Comparison of ENCODE assay signal across 8 cellular contexts in the genomic region with DNA sequence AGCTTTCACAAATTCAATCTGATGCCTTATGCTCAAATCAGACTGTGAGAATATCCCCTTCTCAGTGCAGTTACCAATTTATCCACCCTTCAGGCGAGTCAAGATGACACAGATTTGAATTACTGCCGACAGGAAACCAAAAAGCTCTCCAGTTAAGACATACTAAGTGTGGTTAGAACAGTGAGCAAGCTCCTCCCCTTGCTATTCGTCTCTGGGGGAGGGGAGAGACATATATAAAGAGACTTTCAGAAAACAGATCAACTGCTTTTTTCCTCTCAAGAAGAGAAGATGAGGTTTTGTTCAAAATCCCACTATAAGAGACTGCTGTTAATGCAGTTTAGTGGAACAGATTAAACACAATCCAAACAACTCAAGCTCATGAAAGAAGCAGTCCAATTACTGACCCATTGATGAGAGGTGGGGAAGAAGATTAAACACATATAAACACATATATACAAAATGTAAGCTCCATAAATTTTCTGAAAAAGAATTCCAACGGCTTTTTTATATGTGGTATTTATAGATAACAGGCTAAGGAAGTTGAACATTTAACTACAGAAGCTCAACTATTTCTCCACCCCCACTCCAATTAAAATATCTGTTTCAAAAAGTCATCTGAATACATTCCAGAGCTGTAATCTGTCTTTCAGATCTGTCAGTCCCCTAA.
DNase-seq lines count a peak whose midpoint lies in the region; ATAC-seq and TF ChIP-seq lines count a peak whose summit lies in the region.

No MANE protein-coding gene starts in this region.

- WGBS in esophagus squamous epithelium, 2 donors: 7 to 23% methylated on average over 4 of the region's 4 CpGs

- H3K9me3 Mint-ChIP-seq in activated CD4-positive, alpha-beta memory T cell treated with anti-CD3 and anti-CD28 coated beads for 36 hours: no peaks in the 10 kb centered on the region
- no peaks in the 10 kb centered on the region for H3K9me3 Mint-ChIP-seq in osteocyte (ENCODE audit: unreplicated experiment)

- peaks cover 9% of the 10 kb centered on the region for H4K20me1 ChIP-seq in Loucy (ENCODE audit: insufficient read depth, low read length, poor library complexity, severe bottlenecking)

- H3K4me3 Mint-ChIP-seq in activated CD4-positive, alpha-beta memory T cell treated with anti-CD3 and anti-CD28 coated beads for 36 hours: peak overlapping the region; percentile 78
- H3K4me3 Mint-ChIP-seq in osteocyte (ENCODE audit: unreplicated experiment): peak overlapping the region; percentile 52

- peaks cover 64% of the 10 kb centered on the region for H3K4me1 Mint-ChIP-seq in activated CD4-positive, alpha-beta memory T cell treated with anti-CD3 and anti-CD28 coated beads for 36 hours (ENCODE audit: low read depth)
- H3K4me1 Mint-ChIP-seq in osteocyte (ENCODE audit: unreplicated experiment): peaks cover 61% of the 10 kb centered on the region

- H2AFZ ChIP-seq in Loucy (ENCODE audit: low read length): no peak overlapping the region

- TF ChIP-seq POLR2A in esophagus squamous epithelium (IDR thresholded peaks at IDR 0.05): no peak

- peak overlapping the region; percentile 83 for H3K27ac Mint-ChIP-seq in activated CD4-positive, alpha-beta memory T cell treated with anti-CD3 and anti-CD28 coated beads for 36 hours
- H3K27ac Mint-ChIP-seq in osteocyte (ENCODE audit: unreplicated experiment): peak overlapping the region; percentile 83

- H3K9ac ChIP-seq in Loucy (ENCODE audit: low read depth, low read length, poor library complexity, severe bottlenecking): peak overlapping the region; percentile 57

- H3K27me3 Mint-ChIP-seq in activated CD4-positive, alpha-beta memory T cell treated with anti-CD3 and anti-CD28 coated beads for 36 hours: no peaks in the 10 kb centered on the region
- H3K27me3 Mint-ChIP-seq in osteocyte (ENCODE audit: unreplicated experiment): no peaks in the 10 kb centered on the region

- intact Hi-C loops in activated CD4-positive, alpha-beta memory T cell treated with anti-CD3 and anti-CD28 coated beads for 36 hours (cut with micrococcal nuclease): loop anchor here (2.0 to 10.0 kb wide), 5 partner anchors 15 to 561 kb away; partner anchors contain the start of genes EP300 and MRTFA
- intact Hi-C loops in esophagus squamous epithelium (cut with DNase I): no loop called here
- intact Hi-C loops in posterior cingulate gyrus (cut with DNase I): no loop called here

- DNase-seq in BJ (ENCODE audit: low read depth): no peak
- DNase-seq in activated CD4-positive, alpha-beta memory T cell treated with anti-CD3 and anti-CD28 coated beads for 36 hours: peak; percentile 65
- DNase-seq in esophagus squamous epithelium (lab: John Stamatoyannopoulos, UW): no peak
- DNase-seq in osteocyte (ENCODE audit: extremely low spot score, unreplicated experiment): no peak
- no peak for DNase-seq in posterior cingulate gyrus

- peak overlapping the region in 3 of 4 donors; percentile 30 to 54 (median 42) for H3K27ac ChIP-seq in esophagus squamous epithelium

- POLR2A ChIA-PET in BJ (lab: Charles Lee): interaction anchor here (0.6 kb wide), 1 partner anchor 23 kb away, joined by 3 read pairs; no protein-coding TSS in a partner anchor
- POLR2A ChIA-PET in activated CD4-positive, alpha-beta memory T cell treated with anti-CD3 and anti-CD28 coated beads for 36 hours (lab: Charles Lee): interaction anchor here (1.0 to 1.2 kb wide), 4 partner anchors 10 to 113 kb away, joined by 4 to 5 read pairs (median 4); partner anchors contain the start of gene MRTFA

- peak overlapping the region; percentile 20 for H3K4me3 ChIP-seq in BJ (ENCODE audit: low read depth, low read length)
- peak overlapping the region; percentile 68 for H3K4me3 ChIP-seq in Loucy (ENCODE audit: low read length, poor library complexity, severe bottlenecking)
- H3K4me3 ChIP-seq in esophagus squamous epithelium: peak overlapping the region in 3 of 4 donors; percentile 16 to 44 (median 24)

- H3K36me3 Mint-ChIP-seq in activated CD4-positive, alpha-beta memory T cell treated with anti-CD3 and anti-CD28 coated beads for 36 hours: peaks cover 2% of the 10 kb centered on the region
- no peaks in the 10 kb centered on the region for H3K36me3 Mint-ChIP-seq in osteocyte (ENCODE audit: unreplicated experiment)

- H3K4me1 ChIP-seq in Loucy (ENCODE audit: insufficient read depth, low read length, poor library complexity, severe bottlenecking) (peaks cover 45% of the 10 kb centered on the region), esophagus squamous epithelium (peaks cover 6 to 42% (median 13%) of the 10 kb centered on the region in 3 donors)

- ATAC-seq in GM21367 (IDR thresholded peaks at IDR 0.05; ENCODE audit: unreplicated experiment) (peak; percentile 50), GM18519 (IDR thresholded peaks at IDR 0.05; ENCODE audit: low FRiP score, unreplicated experiment) (no peak)

- H3K36me3 ChIP-seq in BJ (ENCODE audit: control insufficient read depth, insufficient read depth, low read length) (no peaks in the 10 kb centered on the region), Loucy (ENCODE audit: insufficient read depth, low read length) (no peaks in the 10 kb centered on the region), esophagus squamous epithelium (no peaks in the 10 kb centered on the region)

- H3K9me2 ChIP-seq in Loucy (replicated peaks; ENCODE audit: low read depth, low read length): no peaks in the 10 kb centered on the region

- TF ChIP-seq CTCF in BJ (IDR thresholded peaks at IDR 0.05; ENCODE audit: insufficient read depth, low read depth, low read length) (no peak), Loucy (conservative IDR thresholded peaks at IDR 0.05; ENCODE audit: low read length) (no peak), esophagus squamous epithelium (IDR thresholded peaks at IDR 0.05) (peak in 1 of 6 experiments; percentile 6), osteocyte (IDR thresholded peaks at IDR 0.05) (no peak)

- peak overlapping the region; percentile 83 for H3K4me2 ChIP-seq in Loucy (ENCODE audit: low read depth, low read length, poor library complexity, severe bottlenecking)

- CTCF ChIA-PET in BJ (lab: Yijun Ruan, JAX): interaction anchor here (0.5 to 4.0 kb wide), 6 partner anchors 9 to 1004 kb away, joined by 3 to 22 read pairs (median 6); no protein-coding TSS in a partner anchor
- CTCF ChIA-PET in activated CD4-positive, alpha-beta memory T cell treated with anti-CD3 and anti-CD28 coated beads for 36 hours (lab: Charles Lee): interaction anchor here (0.6 to 12.5 kb wide), 13 partner anchors 9 to 365 kb away, joined by 3 to 218 read pairs (median 4); partner anchors contain the start of gene MRTFA

- H3F3A ChIP-seq in Loucy (ENCODE audit: low read depth): peaks cover 9% of the 10 kb centered on the region; the same call in 1 of the 2 replicates

- no peaks in the 10 kb centered on the region for H3K9me3 ChIP-seq in Loucy (ENCODE audit: insufficient read depth, low read depth, low read length)
- H3K9me3 ChIP-seq in esophagus squamous epithelium: no peaks in the 10 kb centered on the region

- H3K79me2 ChIP-seq in Loucy (ENCODE audit: insufficient read depth, low read length): peaks cover 30% of the 10 kb centered on the region

- H3K27me3 ChIP-seq in BJ (ENCODE audit: control insufficient read depth, insufficient read depth, low read length) (no peaks in the 10 kb centered on the region), Loucy (ENCODE audit: insufficient read depth, low read length, poor library complexity, severe bottlenecking) (no peaks in the 10 kb centered on the region), esophagus squamous epithelium (no peaks in the 10 kb centered on the region)
